Comparison of ENCODE assay signal across 21 cellular contexts in the genomic region with DNA sequence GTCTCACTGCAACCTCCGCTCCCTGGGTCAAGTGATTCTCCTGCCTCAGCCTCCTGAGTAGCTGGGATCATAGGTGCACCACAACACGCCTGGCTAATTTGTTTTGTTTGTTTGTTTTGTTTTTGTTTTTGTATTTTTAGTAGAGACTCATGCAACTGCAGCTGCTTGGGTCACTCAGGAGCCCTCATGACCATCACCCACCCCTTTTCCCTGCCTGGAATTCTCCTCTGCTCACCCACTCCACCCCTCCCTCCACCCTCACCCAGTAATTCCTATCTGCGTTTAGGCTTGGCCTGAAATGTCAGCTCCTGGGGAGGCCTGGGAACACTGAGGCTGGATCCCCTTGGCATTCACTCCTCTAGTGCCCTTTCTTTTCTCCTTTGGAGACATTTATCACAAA. TPM values are rescaled to one million over a fixed set of nuclear protein-coding genes. Genes with fewer than 3 reads are reported as not detected.
DNase-seq lines count a peak whose midpoint lies in the region; ATAC-seq and TF ChIP-seq lines count a peak whose summit lies in the region.
"Had no signal": no experiment of that assay in that cellular context is flagged by ENCODE, and none has a peak within 500 bp of the region (broad histone marks: within the 10 kb centered on the region; RNA-seq: fewer than 3 reads in every experiment).

No MANE protein-coding gene starts in this region.

- no peaks in the 10 kb centered on the region for H3K9me3 Mint-ChIP-seq in brain
- H3K9me3 Mint-ChIP-seq: CD4-positive, CD25-positive, alpha-beta regulatory T cell; CD8-positive, alpha-beta memory T cell; IgD-negative memory B cell had no signal

- H3K27me3 Mint-ChIP-seq in brain = peaks cover 13% of the 10 kb centered on the region
- H3K27me3 Mint-ChIP-seq: IgD-negative memory B cell had no signal

- peaks cover 0 to 5% of the 10 kb centered on the region in 2 donors for H3K4me1 ChIP-seq in right atrium auricular region
- H3K4me1 ChIP-seq: BE2C, HAP-1 had no signal

- no peaks in the 10 kb centered on the region for H3K36me3 Mint-ChIP-seq in brain
- H3K36me3 Mint-ChIP-seq: CD4-positive, CD25-positive, alpha-beta regulatory T cell; CD8-positive, alpha-beta memory T cell; IgD-negative memory B cell had no signal

- H3K4me3 Mint-ChIP-seq in brain = no peak overlapping the region
- H3K4me3 Mint-ChIP-seq: CD4-positive, CD25-positive, alpha-beta regulatory T cell; CD8-positive, alpha-beta memory T cell; IgD-negative memory B cell had no signal

- no peak for ATAC-seq in GM18517 (IDR thresholded peaks at IDR 0.05; ENCODE audit: unreplicated experiment)
- ATAC-seq: GM12878 had no signal

- H3K4me1 Mint-ChIP-seq in brain = peaks cover 14% of the 10 kb centered on the region
- H3K4me1 Mint-ChIP-seq: CD4-positive, CD25-positive, alpha-beta regulatory T cell; CD8-positive, alpha-beta memory T cell; IgD-negative memory B cell had no signal

- H3K27me3 ChIP-seq in right atrium auricular region = no peaks in the 10 kb centered on the region
- H3K27me3 ChIP-seq: BE2C had no signal

- DNase-seq in LHCN-M2 (ENCODE audit: low read depth) = peak; percentile 51
- peak; percentile 53 for DNase-seq in myocyte (ENCODE audit: low read depth)
- DNase-seq in activated naive CD4-positive, alpha-beta T cell (lab: John Stamatoyannopoulos, UW) = no peak
- no peak for DNase-seq in right atrium auricular region (ENCODE audit: low spot score)
- DNase-seq in NCI-H82 treated with DMSO at 0.1 percent for 48 hours (lab: John Stamatoyannopoulos, UW; ENCODE audit: unreplicated experiment) = no peak
- DNase-seq: ACHN; BE2C; C1 segment of cervical spinal cord; CD4-positive, CD25-positive, alpha-beta regulatory T cell; CD8-positive, alpha-beta memory T cell; COR-L47; DMS 273 treated with DMSO at 0.1 percent for 48 hours; DMS53; DND-41; EL; GM23248 had no signal

- TF ChIP-seq CTCF in brain (conservative IDR thresholded peaks at IDR 0.05) = no peak
- no peak for TF ChIP-seq CTCF in right atrium auricular region (IDR thresholded peaks at IDR 0.05)

- H3K27ac Mint-ChIP-seq in brain = peak overlapping the region in 3 of 5 experiments; percentile 30 to 87 (median 65)
- H3K27ac Mint-ChIP-seq: CD4-positive, CD25-positive, alpha-beta regulatory T cell; CD8-positive, alpha-beta memory T cell; IgD-negative memory B cell had no signal

- H3K4me3 ChIP-seq in right atrium auricular region = no peak overlapping the region
- H3K4me3 ChIP-seq: GM12878, GM23248, HAP-1 had no signal

- no peaks in the 10 kb centered on the region for H3K9me3 ChIP-seq in right atrium auricular region
- H3K9me3 ChIP-seq: BE2C, HAP-1 had no signal

- H3K27ac ChIP-seq in right atrium auricular region = no peak overlapping the region
- H3K27ac ChIP-seq: GM23248 had no signal

- H3K36me3 ChIP-seq in right atrium auricular region = no peaks in the 10 kb centered on the region
- H3K36me3 ChIP-seq: BE2C, HAP-1 had no signal

RNA-seq across cellular contexts. Expression of a gene that starts 25.5 kb away (rescaled TPM):
- total RNA-seq in LHCN-M2 (2014; rRNA removed) = not detected in 2 replicates
- 0.09 TPM for polyA plus RNA-seq in LHCN-M2 (2012)
- polyA plus RNA-seq in brain (ENCODE audit: insufficient read depth, low read depth, low replicate concordance) = not detected
- total RNA-seq in myocyte = not detected in 2 replicates
- 0.58 TPM for polyA plus RNA-seq in myocyte (2012)
- total RNA-seq in right atrium auricular region = not detected
- total RNA-seq: CD4-positive, CD25-positive, alpha-beta regulatory T cell; CD8-positive, alpha-beta memory T cell had no signal
- polyA plus RNA-seq: CD4-positive, CD25-positive, alpha-beta regulatory T cell; CD8-positive, alpha-beta memory T cell; GM23248; IgD-negative memory B cell had no signal

RNA-seq across cellular contexts. Expression of a gene that starts 46.1 kb away (rescaled TPM):
- total RNA-seq in LHCN-M2 (2014; rRNA removed) (41.4 and 48.9 TPM in 2 replicates), myocyte (21.4 and 26.0 TPM in 2 replicates), right atrium auricular region (10 to 100 TPM; 17.1 to 20.6 TPM)
- 24.5 TPM for polyA plus RNA-seq in LHCN-M2 (2012)
- polyA plus RNA-seq in brain (ENCODE audit: insufficient read depth, low read depth, low replicate concordance) = 5.6 TPM
- polyA plus RNA-seq in myocyte (2012) = 27.3 TPM

Comparison
In these comparisons a context has a peak if more than half of its experiments do, and no peak if none do; other contexts are left out.
1. DNase-seq: peak in LHCN-M2 (single experiment) and myocyte (single experiment); none in activated naive CD4-positive, alpha-beta T cell (0 of 4), right atrium auricular region (single experiment) and NCI-H82 treated with DMSO at 0.1 percent for 48 hours (single experiment).